Comparison of ENCODE assay signal across 8 cellular contexts in the genomic region with DNA sequence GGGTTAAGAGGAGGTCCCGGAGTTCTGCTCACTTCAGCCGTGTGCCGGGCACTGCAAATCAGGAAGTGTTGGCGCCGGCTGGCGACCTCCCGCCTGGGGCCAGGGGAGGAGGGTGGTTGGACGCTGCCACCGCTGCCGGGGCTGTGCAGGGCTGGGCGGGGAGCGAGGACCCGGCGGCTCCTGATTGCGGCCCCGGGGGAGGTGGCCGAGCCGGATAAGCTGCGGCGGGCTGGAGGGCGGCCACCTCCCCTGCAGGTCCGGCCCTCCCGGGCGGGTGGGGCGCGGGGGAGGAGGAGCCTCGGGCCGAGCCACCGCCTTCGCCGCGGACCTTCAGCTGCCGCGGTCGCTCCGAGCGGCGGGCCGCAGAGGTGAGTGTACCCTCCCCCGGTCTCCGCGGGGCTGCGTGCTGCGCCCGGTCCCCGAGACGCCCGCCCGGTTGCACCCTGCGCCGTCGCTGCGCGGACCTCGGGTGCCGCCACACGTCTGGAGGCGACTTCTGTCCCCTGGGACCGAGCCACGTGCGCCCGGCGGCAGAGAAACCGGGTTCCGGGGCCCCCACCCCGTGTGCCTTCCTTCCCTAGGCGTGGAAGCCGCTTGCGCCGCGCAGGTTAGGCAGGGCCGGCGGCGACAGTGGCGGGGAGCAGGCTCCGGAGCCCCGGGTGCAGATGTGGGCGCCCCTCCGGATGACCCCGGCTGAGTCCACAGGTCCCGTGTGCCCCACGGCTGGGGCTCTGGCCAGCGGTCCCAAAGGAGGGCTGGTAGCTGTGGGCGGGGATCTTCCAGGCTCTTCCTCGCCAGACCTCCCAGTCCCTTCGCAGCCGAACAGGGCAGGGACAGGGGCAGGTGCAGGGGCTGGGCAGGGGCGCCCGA. TPM values are rescaled to one million over a fixed set of nuclear protein-coding genes. Genes with fewer than 3 reads are reported as not detected.
DNase-seq lines count a peak whose midpoint lies in the region; ATAC-seq, FAIRE-seq and TF ChIP-seq lines count a peak whose summit lies in the region.

A gene with protein sequence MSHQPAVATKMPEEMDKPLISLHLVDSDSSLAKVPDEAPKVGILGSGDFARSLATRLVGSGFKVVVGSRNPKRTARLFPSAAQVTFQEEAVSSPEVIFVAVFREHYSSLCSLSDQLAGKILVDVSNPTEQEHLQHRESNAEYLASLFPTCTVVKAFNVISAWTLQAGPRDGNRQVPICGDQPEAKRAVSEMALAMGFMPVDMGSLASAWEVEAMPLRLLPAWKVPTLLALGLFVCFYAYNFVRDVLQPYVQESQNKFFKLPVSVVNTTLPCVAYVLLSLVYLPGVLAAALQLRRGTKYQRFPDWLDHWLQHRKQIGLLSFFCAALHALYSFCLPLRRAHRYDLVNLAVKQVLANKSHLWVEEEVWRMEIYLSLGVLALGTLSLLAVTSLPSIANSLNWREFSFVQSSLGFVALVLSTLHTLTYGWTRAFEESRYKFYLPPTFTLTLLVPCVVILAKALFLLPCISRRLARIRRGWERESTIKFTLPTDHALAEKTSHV (plus strand): TSS at position 314 of the 870 bp plus-strand sequence. CDS start 7,179 bp downstream, outside the sequence.

- peak; percentile 70 for ATAC-seq in HG02763 (IDR thresholded peaks at IDR 0.05; ENCODE audit: unreplicated experiment)
- peak; percentile 89 for ATAC-seq in WTC11

- TF ChIP-seq CTCF in BE2C (IDR thresholded peaks at IDR 0.05; ENCODE audit: low read depth, low read length) (no peak), WTC11 (IDR thresholded peaks at IDR 0.05) (no peak), glutamatergic neuron (IDR thresholded peaks at IDR 0.05; ENCODE audit: partially characterized antibody, unreplicated experiment) (no peak), neutrophil (IDR thresholded peaks at IDR 0.05) (no peak)

- no peaks in the 10 kb centered on the region for H3K36me3 Mint-ChIP-seq in WTC11
- no peaks in the 10 kb centered on the region for H3K36me3 Mint-ChIP-seq in glutamatergic neuron (ENCODE audit: unreplicated experiment)

- no peak within 1 kb of the TSS for H3K27ac Mint-ChIP-seq in WTC11
- no peak within 1 kb of the TSS for H3K27ac Mint-ChIP-seq in glutamatergic neuron (ENCODE audit: unreplicated experiment)

- CTCF ChIA-PET in WTC11 (lab: Charles Lee): interaction anchor here (0.7 to 3.0 kb wide), 7 partner anchors 10 to 97 kb away, joined by 3 to 11 read pairs (median 5); no protein-coding TSS in a partner anchor

- H3K9me3 Mint-ChIP-seq in WTC11 (no peaks in the 10 kb centered on the region), glutamatergic neuron (ENCODE audit: unreplicated experiment) (peaks cover 5% of the 10 kb centered on the region)

- H3K9me3 ChIP-seq in BE2C (no peaks in the 10 kb centered on the region), neutrophil (no peaks in the 10 kb centered on the region)

- H3K36me3 ChIP-seq in BE2C: no peaks in the 10 kb centered on the region
- H3K36me3 ChIP-seq in neutrophil: no peaks in the 10 kb centered on the region

- H3K27me3 ChIP-seq in BE2C (no peaks in the 10 kb centered on the region), neutrophil (peaks cover 28% of the 10 kb centered on the region)

- H3K4me3 Mint-ChIP-seq in WTC11 (peak within 1 kb of the TSS; percentile 65), glutamatergic neuron (ENCODE audit: unreplicated experiment) (peak within 1 kb of the TSS; percentile 42)

- DNase-seq in BE2C: peak; percentile 80
- DNase-seq in GM18507 (ENCODE audit: extremely low spot score, insufficient read length, low read depth): peak; percentile 67
- DNase-seq in NCI-H1105 (lab: John Stamatoyannopoulos, UW): peak; percentile 58
- peak; percentile 82 for DNase-seq in WTC11 (ENCODE audit: low spot score)
- peak; percentile 85 for DNase-seq in glutamatergic neuron
- DNase-seq in KG1 (lab: John Stamatoyannopoulos, UW): no peak

- H3K27ac ChIP-seq in neutrophil: no peak within 1 kb of the TSS

- peaks cover 48% of the 10 kb centered on the region for H3K4me1 Mint-ChIP-seq in WTC11
- H3K4me1 Mint-ChIP-seq in glutamatergic neuron (ENCODE audit: low read depth, unreplicated experiment): no peaks in the 10 kb centered on the region

- POLR2A ChIA-PET in WTC11 (lab: Charles Lee): interaction anchor here (0.9 to 1.3 kb wide), 3 partner anchors 8 to 342 kb away, joined by 3 read pairs; no protein-coding TSS in a partner anchor

- FAIRE-seq in GM18507 (lab: Jason Lieb, UNC): peak; percentile 60

- H3K4me1 ChIP-seq in BE2C (no peaks in the 10 kb centered on the region; the same call in 1 of the 2 replicates), neutrophil (ENCODE audit: control insufficient read depth in 1 of 2, insufficient read depth in 1 of 2, low read depth in 1 of 2, low read length in 1 of 2) (peaks cover 15 to 23% of the 10 kb centered on the region in 2 experiments)

- H3K27me3 Mint-ChIP-seq in WTC11 (ENCODE audit: low read depth): peaks cover 20% of the 10 kb centered on the region
- H3K27me3 Mint-ChIP-seq in glutamatergic neuron (ENCODE audit: unreplicated experiment): peaks cover 6% of the 10 kb centered on the region

- H3K4me3 ChIP-seq in BE2C (ENCODE audit: low read depth, low read length): peak within 1 kb of the TSS; percentile 60
- peak within 1 kb of the TSS; percentile 51 to 75 for H3K4me3 ChIP-seq in neutrophil (ENCODE audit: low read depth in 1 of 2, low read length in 1 of 2)

TF ChIP-seq in WTC11, 78 proteins besides CTCF, POLR2A, EP300 and RAD21 (continues in another document):
- TF ChIP-seq MAX (CRISPR knock-in tag; IDR thresholded peaks at IDR 0.05) (peak; percentile 84; the same call in 1 of the 2 replicates), TP53 (CRISPR knock-in tag; IDR thresholded peaks at IDR 0.05) (no peak; the same call in 1 of the 2 replicates), FOXP1 (CRISPR knock-in tag; IDR thresholded peaks at IDR 0.05; ENCODE audit: borderline replicate concordance) (0 out of 2 replicates have a peak, but pooled peaks have one; percentile 50), ETV6 (CRISPR knock-in tag; IDR thresholded peaks at IDR 0.05) (peak; percentile 71; the same call in 1 of the 2 replicates), ZNF263 (CRISPR knock-in tag; IDR thresholded peaks at IDR 0.05; ENCODE audit: low read depth) (0 out of 2 replicates have a peak, but pooled peaks have one; percentile 20), NR3C1 (CRISPR knock-in tag; conservative IDR thresholded peaks at IDR 0.05; ENCODE audit: low read depth) (no peak), AFF4 (CRISPR knock-in tag; IDR thresholded peaks at IDR 0.05; ENCODE audit: borderline replicate concordance) (no peak), CREB1 (CRISPR knock-in tag; IDR thresholded peaks at IDR 0.05) (no peak), SMAD4 (CRISPR knock-in tag; IDR thresholded peaks at IDR 0.05) (no peak), ZNF232 (CRISPR knock-in tag; IDR thresholded peaks at IDR 0.05) (peak; percentile 17; the same call in 1 of the 2 replicates), TEAD4 (CRISPR knock-in tag; IDR thresholded peaks at IDR 0.05) (no peak), GABPB1 (CRISPR knock-in tag; IDR thresholded peaks at IDR 0.05) (peak; percentile 75), ATF3 (CRISPR knock-in tag; conservative IDR thresholded peaks at IDR 0.05) (0 out of 2 replicates have a peak, but pooled peaks have one; percentile 22), NFATC4 (CRISPR knock-in tag; IDR thresholded peaks at IDR 0.05) (no peak), PRRX2 (CRISPR knock-in tag; IDR thresholded peaks at IDR 0.05) (no peak), ZNF138 (CRISPR knock-in tag; conservative IDR thresholded peaks at IDR 0.05) (no peak), ZNF416 (CRISPR knock-in tag; IDR thresholded peaks at IDR 0.05) (no peak)
- TF ChIP-seq, protein P1, sequence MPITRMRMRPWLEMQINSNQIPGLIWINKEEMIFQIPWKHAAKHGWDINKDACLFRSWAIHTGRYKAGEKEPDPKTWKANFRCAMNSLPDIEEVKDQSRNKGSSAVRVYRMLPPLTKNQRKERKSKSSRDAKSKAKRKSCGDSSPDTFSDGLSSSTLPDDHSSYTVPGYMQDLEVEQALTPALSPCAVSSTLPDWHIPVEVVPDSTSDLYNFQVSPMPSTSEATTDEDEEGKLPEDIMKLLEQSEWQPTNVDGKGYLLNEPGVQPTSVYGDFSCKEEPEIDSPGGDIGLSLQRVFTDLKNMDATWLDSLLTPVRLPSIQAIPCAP (CRISPR knock-in tag; IDR thresholded peaks at IDR 0.05): no peak

RNA-seq across cellular contexts. Expression of the gene that starts here (rescaled TPM):
- 8.5 TPM for polyA plus RNA-seq in BE2C (2012; ENCODE audit: insufficient read depth, insufficient read length, low read depth)
- total RNA-seq in WTC11 (2021) (20.5 to 24.0 TPM (median 21.4 TPM) in 3 replicates), glutamatergic neuron (ENCODE audit: unreplicated experiment) (2.1 TPM)
